8 cellular contexts compared by ENCODE assay signal in genomic region chr12:117854339-117855012, GRCh38.
DNase-seq lines count a peak whose midpoint lies in the region; ATAC-seq and TF ChIP-seq lines count a peak whose summit lies in the region.

No MANE protein-coding gene starts in this region.

- DNase-seq in AG04449 (ENCODE audit: low read depth, low spot score) (no peak), GM12865 (ENCODE audit: low read depth) (peak; percentile 60), NCI-H187 treated with DMSO at 0.1 percent for 48 hours (lab: John Stamatoyannopoulos, UW) (peak; percentile 26), psoas muscle (no peak), lower leg skin (ENCODE audit: low spot score in 2 of 2) (no peak)

- H3K4me3 ChIP-seq in AG04449 (ENCODE audit: low read depth, low read length) (no peak overlapping the region), GM12865 (ENCODE audit: low read depth, low read length) (no peak overlapping the region), psoas muscle (no peak overlapping the region), lower leg skin (ENCODE audit: low read depth, poor library complexity, severe bottlenecking) (no peak overlapping the region)

- intact Hi-C loops in psoas muscle (cut with DNase I) (no loop called here), lower leg skin (cut with DNase I; ENCODE audit: low total_unique reads) (no loop called here)

- TF ChIP-seq CTCF in AG04449 (IDR thresholded peaks at IDR 0.05; ENCODE audit: insufficient read depth, low read length, missing control alignments) (peak; percentile 72), GM12865 (IDR thresholded peaks at IDR 0.05; ENCODE audit: insufficient read depth, low read depth, low read length, missing control alignments) (peak; percentile 72), VCaP (conservative IDR thresholded peaks at IDR 0.05) (peak; percentile 94), psoas muscle (IDR thresholded peaks at IDR 0.05) (peak; percentile 32), lower leg skin (IDR thresholded peaks at IDR 0.05) (no peak)

- H3K27ac ChIP-seq in VCaP (peak overlapping the region; percentile 25), psoas muscle (no peak overlapping the region)

- H3K36me3 ChIP-seq in psoas muscle (ENCODE audit: insufficient read depth in 1 of 2, low read depth in 1 of 2): no peaks in the 10 kb centered on the region

- peak; percentile 71 for ATAC-seq in esophagus mucosa
- peak in 1 of 4 donors; percentile 44 for ATAC-seq in psoas muscle
- no peak for ATAC-seq in HG03196 (IDR thresholded peaks at IDR 0.05; ENCODE audit: unreplicated experiment)

- POLR2A ChIA-PET in AG04449 (lab: Yijun Ruan, JAX): no interaction called here

- no peaks in the 10 kb centered on the region for H3K9me3 ChIP-seq in psoas muscle

- 43 to 49% (median 45%) methylated on average over 6 of the region's 6 CpGs for WGBS in psoas muscle, 3 donors
- WGBS in lower leg skin, 2 donors: 49 to 57% methylated on average over 6 of the region's 6 CpGs

- CTCF ChIA-PET in AG04449 (lab: Yijun Ruan, JAX): interaction anchor here (0.7 to 12.6 kb wide), 15 partner anchors 9 to 653 kb away, joined by 3 to 276 read pairs (median 4); no protein-coding TSS in a partner anchor

- H3K27me3 ChIP-seq in psoas muscle (ENCODE audit: insufficient read depth in 3 of 3, low read length in 2 of 3): peaks cover 0 to 12% (median 0%) of the 10 kb centered on the region in 3 donors

- TF ChIP-seq POLR2A in lower leg skin (IDR thresholded peaks at IDR 0.05): no peak

- H3K4me1 ChIP-seq in psoas muscle: no peaks in the 10 kb centered on the region

Comparison
In these comparisons a context has a peak if more than half of its experiments do, and no peak if none do; other contexts are left out.
1. DNase-seq: peak in GM12865 (single experiment) and NCI-H187 treated with DMSO at 0.1 percent for 48 hours (single experiment); none in AG04449 (single experiment), psoas muscle (0 of 2) and lower leg skin (0 of 2).
2. CTCF ChIP-seq: peak in AG04449 (single experiment), GM12865 (single experiment), VCaP (single experiment) and psoas muscle (single experiment); none in lower leg skin (0 of 3).